In genomic region chr20:50675671-50676376, GRCh38 we compare ENCODE assay signal across 24 cellular contexts. TPM values are rescaled to one million over a fixed set of nuclear protein-coding genes. Genes with fewer than 3 reads are reported as not detected.
DNase-seq lines count a peak whose midpoint lies in the region; ATAC-seq, FAIRE-seq and TF ChIP-seq lines count a peak whose summit lies in the region.
"Had no signal": no experiment of that assay in that cellular context is flagged by ENCODE, and none has a peak within 500 bp of the region (broad histone marks: within the 10 kb centered on the region; RNA-seq: fewer than 3 reads in every experiment).

No MANE protein-coding gene starts in this region.

- no peak overlapping the region for H3K23ac ChIP-seq in mesendoderm (ENCODE audit: low read length)

- H3K4me3 Mint-ChIP-seq in astrocyte (ENCODE audit: unreplicated experiment) = no peak overlapping the region
- H3K4me3 Mint-ChIP-seq: activated CD4-positive, alpha-beta T cell treated with anti-CD3 and anti-CD28 coated beads, Interleukin-2, amount 10 ng/mL, durations not matched to agents 24 days and 14 days; activated naive CD8-positive, alpha-beta T cell treated with anti-CD3 and anti-CD28 coated beads, Interleukin-2, amount 10 ng/mL, durations not matched to agents 7 days and 5 days; activated T-cell treated with anti-CD3 and anti-CD28 coated beads, Interleukin-2, amount 50 U/mL, for 24 hours; naive thymus-derived CD8-positive, alpha-beta T cell; T-helper 2 cell treated with Interferon-gamma antibody and Interleukin-4, amounts not matched to agents 5 μg/mL and 100 μg/mL, for 36 hours had no signal

- H3K27me3 ChIP-seq in astrocyte (ENCODE audit: insufficient read depth, low read length) (no peaks in the 10 kb centered on the region), mesendoderm (ENCODE audit: insufficient read depth, low read length, poor library complexity) (no peaks in the 10 kb centered on the region)
- H3K27me3 ChIP-seq: cardiac muscle cell had no signal

- H3K27me3 Mint-ChIP-seq in astrocyte (ENCODE audit: low read depth, unreplicated experiment) = peaks cover 5% of the 10 kb centered on the region
- H3K27me3 Mint-ChIP-seq: activated T-cell treated with anti-CD3 and anti-CD28 coated beads, Interleukin-2, amount 50 U/mL, for 24 hours had no signal

- no peaks in the 10 kb centered on the region for H4K20me1 ChIP-seq in astrocyte (ENCODE audit: insufficient read depth, low read length)

- no CpG with 5 or more reads among the region's 13 CpGs for WGBS in mesendoderm (ENCODE audit: extremely low coverage, insufficient coverage, low lambda C conversion rate)

- H2AFZ ChIP-seq in astrocyte (ENCODE audit: low read depth, low read length) = no peak overlapping the region

- no peak overlapping the region for H4K8ac ChIP-seq in mesendoderm (ENCODE audit: low read depth, low read length)

- H3K4me1 ChIP-seq in astrocyte (ENCODE audit: insufficient read depth, low read length) (peaks cover 12% of the 10 kb centered on the region), mesendoderm (ENCODE audit: control insufficient read depth, low read depth, low read length) (no peaks in the 10 kb centered on the region)

- no peak overlapping the region for H3K4me3 ChIP-seq in NB4 (ENCODE audit: low read depth, low read length)
- H3K4me3 ChIP-seq in astrocyte (ENCODE audit: insufficient read depth, low read depth, low read length) = no peak overlapping the region
- no peak overlapping the region for H3K4me3 ChIP-seq in mesendoderm (ENCODE audit: low read length)
- H3K4me3 ChIP-seq: cardiac muscle cell had no signal

- H3K9me3 Mint-ChIP-seq in astrocyte (ENCODE audit: unreplicated experiment) = no peaks in the 10 kb centered on the region
- H3K9me3 Mint-ChIP-seq: activated CD4-positive, alpha-beta T cell treated with anti-CD3 and anti-CD28 coated beads, Interleukin-2, amount 10 ng/mL, durations not matched to agents 24 days and 14 days; activated naive CD8-positive, alpha-beta T cell treated with anti-CD3 and anti-CD28 coated beads, Interleukin-2, amount 10 ng/mL, durations not matched to agents 7 days and 5 days; activated T-cell treated with anti-CD3 and anti-CD28 coated beads, Interleukin-2, amount 50 U/mL, for 24 hours; naive thymus-derived CD8-positive, alpha-beta T cell; T-helper 2 cell treated with Interferon-gamma antibody and Interleukin-4, amounts not matched to agents 5 μg/mL and 100 μg/mL, for 36 hours had no signal

- H3K27ac ChIP-seq in astrocyte (ENCODE audit: low read depth, low read length) (no peak overlapping the region), mesendoderm (ENCODE audit: low read depth, low read length) (no peak overlapping the region)
- H3K27ac ChIP-seq: cardiac muscle cell had no signal

- H4K5ac ChIP-seq in mesendoderm (ENCODE audit: low read length) = no peak overlapping the region

- in situ Hi-C loops in Caki2 (cut with HindIII; ENCODE audit: low pct_unique_long_range_greater_than_20kb, low sequenced_read_pairs) = no loop called here

- H3K4me2 ChIP-seq in astrocyte (ENCODE audit: low read length) = no peak overlapping the region
- no peak overlapping the region for H3K4me2 ChIP-seq in mesendoderm (ENCODE audit: low read length)

- TF ChIP-seq CTCF in NB4 (IDR thresholded peaks at IDR 0.05; ENCODE audit: low read depth, low read length) (no peak), astrocyte (IDR thresholded peaks at IDR 0.05; ENCODE audit: insufficient read depth, low read depth, low read length) (no peak)

- H2BK5ac ChIP-seq in mesendoderm (ENCODE audit: low read length) = no peak overlapping the region

- no peaks in the 10 kb centered on the region for H3K79me2 ChIP-seq in astrocyte (ENCODE audit: insufficient read depth, low read length)
- H3K79me2 ChIP-seq in mesendoderm (ENCODE audit: control insufficient read depth, insufficient read depth, low read length) = no peaks in the 10 kb centered on the region

- H3K79me1 ChIP-seq in mesendoderm (ENCODE audit: low read length) = no peaks in the 10 kb centered on the region

- H3K27ac Mint-ChIP-seq in astrocyte (ENCODE audit: unreplicated experiment) = peak overlapping the region; percentile 72
- H3K27ac Mint-ChIP-seq: activated CD4-positive, alpha-beta T cell treated with anti-CD3 and anti-CD28 coated beads, Interleukin-2, amount 10 ng/mL, durations not matched to agents 24 days and 14 days; activated naive CD8-positive, alpha-beta T cell treated with anti-CD3 and anti-CD28 coated beads, Interleukin-2, amount 10 ng/mL, durations not matched to agents 7 days and 5 days; activated T-cell treated with anti-CD3 and anti-CD28 coated beads, Interleukin-2, amount 50 U/mL, for 24 hours; naive thymus-derived CD8-positive, alpha-beta T cell; T-helper 2 cell treated with Interferon-gamma antibody and Interleukin-4, amounts not matched to agents 5 μg/mL and 100 μg/mL, for 36 hours had no signal

- DNase-seq in Caki2 (ENCODE audit: low read depth) (peak; percentile 20), NB4 (ENCODE audit: low read depth) (peak; percentile 85), astrocyte (ENCODE audit: low read depth) (peak; percentile 14), mesendoderm (peak; percentile 52), NOMO-1 treated with dmso at 0.1 percent for 144 hours (lab: John Stamatoyannopoulos, UW; ENCODE audit: unreplicated experiment) (no peak), medulla oblongata (ENCODE audit: extremely low spot score) (no peak), DMS53 (lab: John Stamatoyannopoulos, UW) (no peak)
- DNase-seq: activated CD4-positive, alpha-beta T cell treated with anti-CD3 and anti-CD28 coated beads, Interleukin-2, amount 10 ng/mL, durations not matched to agents 24 days and 14 days; activated naive CD8-positive, alpha-beta T cell treated with anti-CD3 and anti-CD28 coated beads, Interleukin-2, amount 10 ng/mL, durations not matched to agents 7 days and 5 days; activated T-cell treated with anti-CD3 and anti-CD28 coated beads, Interleukin-2, amount 50 U/mL, for 24 hours; AML-193; DMS153; effector CD8-positive, alpha-beta T cell; MM.1S; naive thymus-derived CD8-positive, alpha-beta T cell; NCI-H2029 treated with DMSO at 0.1 percent for 48 hours; NCI-H524; PC-3 had no signal

- no peak for TF ChIP-seq POLR2A in NB4 (IDR thresholded peaks at IDR 0.05; ENCODE audit: extremely low read depth, insufficient read length)

- no peak overlapping the region for H3K56ac ChIP-seq in mesendoderm (ENCODE audit: low read length)

- H2AK5ac ChIP-seq in mesendoderm (ENCODE audit: low read length) = no peak overlapping the region

- peaks cover 2% of the 10 kb centered on the region for H3K36me3 Mint-ChIP-seq in astrocyte (ENCODE audit: low read depth, unreplicated experiment)
- H3K36me3 Mint-ChIP-seq: activated naive CD8-positive, alpha-beta T cell treated with anti-CD3 and anti-CD28 coated beads, Interleukin-2, amount 10 ng/mL, durations not matched to agents 7 days and 5 days; naive thymus-derived CD8-positive, alpha-beta T cell had no signal

- no peak for FAIRE-seq in astrocyte (lab: Jason Lieb, UNC)
- FAIRE-seq: GM19239 had no signal

- H3K4ac ChIP-seq in mesendoderm (ENCODE audit: low read depth, low read length) = no peak overlapping the region

- no peak overlapping the region for H2BK15ac ChIP-seq in mesendoderm (replicated peaks; ENCODE audit: low read depth)

- no peaks in the 10 kb centered on the region for H3K36me3 ChIP-seq in astrocyte (ENCODE audit: insufficient read depth, low read length)
- H3K36me3 ChIP-seq in mesendoderm (ENCODE audit: control insufficient read depth, insufficient read depth, low read length) = no peaks in the 10 kb centered on the region
- H3K36me3 ChIP-seq: cardiac muscle cell had no signal

- H3K4me1 Mint-ChIP-seq in astrocyte (ENCODE audit: low read depth, unreplicated experiment) = peaks cover 26% of the 10 kb centered on the region
- H3K4me1 Mint-ChIP-seq: activated CD4-positive, alpha-beta T cell treated with anti-CD3 and anti-CD28 coated beads, Interleukin-2, amount 10 ng/mL, durations not matched to agents 24 days and 14 days; activated naive CD8-positive, alpha-beta T cell treated with anti-CD3 and anti-CD28 coated beads, Interleukin-2, amount 10 ng/mL, durations not matched to agents 7 days and 5 days; naive thymus-derived CD8-positive, alpha-beta T cell had no signal

- no peaks in the 10 kb centered on the region for H3K9me3 ChIP-seq in astrocyte (ENCODE audit: insufficient read depth, low read depth, low read length)

- H3K9ac ChIP-seq in astrocyte (ENCODE audit: low read length) (no peak overlapping the region), mesendoderm (ENCODE audit: low read length) (no peak overlapping the region)

- ATAC-seq in GM21825 (IDR thresholded peaks at IDR 0.05; ENCODE audit: unreplicated experiment) = no peak
- ATAC-seq: naive thymus-derived CD8-positive, alpha-beta T cell; PC-3 had no signal

- no peak overlapping the region for H2BK120ac ChIP-seq in mesendoderm (ENCODE audit: low read depth, low read length)

- H3K18ac ChIP-seq in mesendoderm (ENCODE audit: low read length) = no peak overlapping the region

RNA-seq across cellular contexts. Expression of gene RIPOR3, which starts 15.5 kb away (rescaled TPM):
- 0.38 and 0.47 TPM in 2 replicates for total RNA-seq in Caki2 (2014; rRNA removed; shearing (Covaris generic); ENCODE audit: low replicate concordance)
- total RNA-seq in astrocyte = 0.29 and 0.39 TPM in 2 replicates
- 0.06 TPM for polyA plus RNA-seq in mesendoderm (2013, experiment 1 of 2)
- polyA plus RNA-seq in mesendoderm (2013, experiment 2 of 2) = 0.11 TPM
- total RNA-seq: activated CD4-positive, alpha-beta T cell treated with anti-CD3 and anti-CD28 coated beads, Interleukin-2, amount 10 ng/mL, durations not matched to agents 24 days and 14 days; activated naive CD8-positive, alpha-beta T cell treated with anti-CD3 and anti-CD28 coated beads, Interleukin-2, amount 10 ng/mL, durations not matched to agents 7 days and 5 days; HT1080; naive thymus-derived CD8-positive, alpha-beta T cell; pulmonary artery endothelial cell had no signal

RNA-seq across cellular contexts. Expression of gene PARD6B, which starts 55.6 kb away (rescaled TPM):
- 58.6 and 82.5 TPM in 2 replicates for total RNA-seq in Caki2 (2014; rRNA removed; shearing (Covaris generic); ENCODE audit: low replicate concordance)
- total RNA-seq in astrocyte = 10.1 and 13.1 TPM in 2 replicates
- polyA plus RNA-seq in mesendoderm (2013, experiment 1 of 2) = 4.0 TPM
- polyA plus RNA-seq in mesendoderm (2013, experiment 2 of 2) = 3.9 TPM

Comparison
In these comparisons a context has a peak if more than half of its experiments do, and no peak if none do; other contexts are left out.
1. DNase-seq: peak in Caki2 (single experiment), NB4 (single experiment), astrocyte (single experiment) and mesendoderm (single experiment); none in NOMO-1 treated with dmso at 0.1 percent for 144 hours (single experiment), medulla oblongata (single experiment) and DMS53 (single experiment).